Comparison of ENCODE assay signal across 1 cellular context in the genomic region with DNA sequence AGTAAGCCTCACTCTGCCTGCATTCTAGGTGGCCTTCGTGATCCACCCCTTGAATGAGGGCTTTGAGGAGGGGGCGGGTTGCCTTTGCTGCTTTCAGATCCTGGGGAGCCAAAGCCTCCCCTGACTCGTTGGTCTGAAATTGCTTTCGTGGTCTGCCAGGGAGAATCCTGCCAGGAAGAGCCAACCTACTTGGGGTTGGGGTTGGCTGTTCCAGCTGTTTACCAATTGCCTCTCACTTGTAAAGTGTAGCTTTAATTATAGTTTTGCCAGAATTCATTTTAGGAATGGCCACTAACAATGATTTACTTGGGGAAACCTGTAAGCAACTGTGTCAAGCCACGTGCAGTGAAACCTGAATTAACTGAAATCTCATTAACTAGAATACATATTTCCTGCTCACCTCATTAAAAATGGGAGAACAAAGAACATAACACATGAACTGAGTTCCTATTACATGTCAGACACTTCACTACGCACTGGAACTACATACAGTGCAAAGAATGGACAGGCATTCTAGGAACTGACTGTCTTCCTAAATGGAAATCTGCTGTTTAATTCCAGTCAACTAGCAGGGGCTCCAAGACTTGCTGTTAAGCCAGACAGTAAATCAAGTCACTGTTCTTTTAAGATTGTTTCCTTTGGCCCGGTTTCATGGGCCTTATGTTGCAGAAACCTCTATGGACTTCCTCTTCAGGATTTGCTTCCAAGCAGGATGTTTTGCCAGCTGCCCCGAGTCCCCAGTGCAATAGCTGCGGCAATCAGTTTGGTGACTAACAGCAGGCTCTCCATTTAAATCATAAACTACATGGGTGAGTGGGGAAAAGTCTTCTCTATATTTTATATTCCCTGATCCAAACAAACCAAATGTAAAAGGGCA.
TF ChIP-seq lines count a peak whose summit lies in the region.

No MANE protein-coding gene starts in this region.

TF ChIP-seq in SK-N-SH treated with all-trans-retinoic acid at 6 μM for 48 hours, 23 proteins besides CTCF, POLR2A, EP300 and RAD21 (continued from another document):
- TF ChIP-seq, protein P1, sequence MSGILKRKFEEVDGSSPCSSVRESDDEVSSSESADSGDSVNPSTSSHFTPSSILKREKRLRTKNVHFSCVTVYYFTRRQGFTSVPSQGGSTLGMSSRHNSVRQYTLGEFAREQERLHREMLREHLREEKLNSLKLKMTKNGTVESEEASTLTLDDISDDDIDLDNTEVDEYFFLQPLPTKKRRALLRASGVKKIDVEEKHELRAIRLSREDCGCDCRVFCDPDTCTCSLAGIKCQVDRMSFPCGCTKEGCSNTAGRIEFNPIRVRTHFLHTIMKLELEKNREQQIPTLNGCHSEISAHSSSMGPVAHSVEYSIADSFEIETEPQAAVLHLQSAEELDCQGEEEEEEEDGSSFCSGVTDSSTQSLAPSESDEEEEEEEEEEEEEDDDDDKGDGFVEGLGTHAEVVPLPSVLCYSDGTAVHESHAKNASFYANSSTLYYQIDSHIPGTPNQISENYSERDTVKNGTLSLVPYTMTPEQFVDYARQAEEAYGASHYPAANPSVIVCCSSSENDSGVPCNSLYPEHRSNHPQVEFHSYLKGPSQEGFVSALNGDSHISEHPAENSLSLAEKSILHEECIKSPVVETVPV (CRISPR knock-in tag; IDR thresholded peaks at IDR 0.05), result no peak
- no peak for TF ChIP-seq ZFP3 (CRISPR knock-in tag; IDR thresholded peaks at IDR 0.05)
